8 cellular contexts compared by ENCODE assay signal in the genomic region with DNA sequence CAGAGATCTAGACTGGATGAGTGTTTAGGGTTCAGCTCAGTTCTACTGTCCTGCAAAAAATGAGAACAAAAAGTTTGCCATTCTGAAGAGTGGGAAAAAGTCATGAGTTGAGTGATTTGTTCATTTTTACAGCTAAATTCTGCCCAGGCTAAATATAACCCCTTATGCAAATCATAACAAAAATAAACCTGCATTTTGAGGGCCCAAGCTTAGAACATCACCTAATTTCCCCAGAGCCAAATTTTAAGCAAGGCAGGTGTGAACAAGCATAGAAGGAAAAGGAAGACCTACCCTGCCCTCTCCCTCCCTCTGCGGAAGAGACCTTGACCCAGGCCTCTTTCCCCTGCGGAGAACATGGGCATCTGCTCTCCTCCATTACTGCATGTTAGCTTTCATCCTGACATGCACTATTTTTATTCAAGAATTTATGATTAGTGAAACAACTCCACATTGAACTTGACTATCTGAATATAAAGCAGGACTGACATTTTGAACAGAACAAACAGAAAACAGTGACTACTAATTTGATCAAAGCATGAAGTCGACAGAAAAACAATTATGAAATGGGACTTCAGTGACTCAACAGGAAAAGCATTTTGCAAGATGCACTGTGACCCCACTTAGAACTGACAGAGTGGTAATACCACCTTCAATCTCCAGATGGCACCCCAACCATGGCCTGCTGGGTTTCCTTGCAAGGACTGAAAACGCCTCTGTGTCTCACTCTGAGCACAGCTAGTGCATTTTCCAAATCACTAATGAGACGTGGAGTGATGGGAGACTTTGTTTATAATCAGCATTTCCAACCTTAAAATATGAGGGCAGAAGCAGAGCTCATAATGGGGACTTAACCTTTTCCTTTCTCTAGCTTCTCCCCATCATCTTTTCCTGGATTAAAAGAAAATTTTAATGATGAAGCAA. TPM values are rescaled to one million over a fixed set of nuclear protein-coding genes. Genes with fewer than 3 reads are reported as not detected.
A peak's percentile ranks its signal among the peaks of the same experiment; 100 is the strongest.
DNase-seq lines count a peak whose midpoint lies in the region; ATAC-seq and TF ChIP-seq lines count a peak whose summit lies in the region.

No MANE protein-coding gene starts in this region.

- peaks cover 24 to 35% of the 10 kb centered on the region in 2 donors for H3K4me1 ChIP-seq in duodenal mucosa (ENCODE audit: control insufficient read depth in 1 of 2, insufficient read depth in 2 of 2, low read length in 2 of 2)
- H3K4me1 ChIP-seq in lung (ENCODE audit: control insufficient read depth in 2 of 2, insufficient read depth in 2 of 2, low read length in 2 of 2), result peaks cover 0 to 26% of the 10 kb centered on the region in 2 donors

- peaks cover 3 to 5% of the 10 kb centered on the region in 2 donors for H3K36me3 ChIP-seq in duodenal mucosa (ENCODE audit: control insufficient read depth in 1 of 2, insufficient read depth in 2 of 2, low read length in 2 of 2)
- H3K36me3 ChIP-seq in lung (ENCODE audit: control insufficient read depth in 2 of 2, insufficient read depth in 2 of 2, low read length in 2 of 2), result peaks cover 0 to 10% of the 10 kb centered on the region in 2 donors

- TF ChIP-seq CTCF in CD14-positive monocyte (IDR thresholded peaks at IDR 0.05), result peak; percentile 93
- TF ChIP-seq CTCF in lung (IDR thresholded peaks at IDR 0.05; ENCODE audit: control extremely low read depth, extremely low read depth), result peak; percentile 95

- H3K9me3 ChIP-seq in duodenal mucosa (ENCODE audit: control insufficient read depth in 1 of 2, low read length in 2 of 2), result no peaks in the 10 kb centered on the region
- H3K9me3 ChIP-seq in lung (ENCODE audit: control insufficient read depth in 2 of 2, insufficient read depth in 1 of 2, low read length in 1 of 2), result no peaks in the 10 kb centered on the region

- H3K27ac ChIP-seq in duodenal mucosa (ENCODE audit: low read depth, low read length), result peak overlapping the region; percentile 35
- peak overlapping the region; percentile 82 to 85 for H3K27ac ChIP-seq in lung (ENCODE audit: low read depth in 1 of 2, low read length in 1 of 2)

- H3K27me3 ChIP-seq in duodenal mucosa (ENCODE audit: control insufficient read depth in 1 of 2, insufficient read depth in 2 of 2, low read length in 2 of 2), result no peaks in the 10 kb centered on the region
- H3K27me3 ChIP-seq in lung (ENCODE audit: control insufficient read depth, insufficient read depth), result no peaks in the 10 kb centered on the region

- peaks cover 40 to 48% of the 10 kb centered on the region in 2 donors for H3K36me3 Mint-ChIP-seq in CD14-positive monocyte

- 1 to 8% methylated on average over 5 of the region's 5 CpGs for WGBS in lung, 2 donors

- peaks cover 59% of the 10 kb centered on the region for H3K4me1 Mint-ChIP-seq in CD14-positive monocyte

- H3K4me3 ChIP-seq in duodenal mucosa (ENCODE audit: low read depth in 1 of 2, low read length in 2 of 2), result peak overlapping the region in 1 of 2 donors; percentile 3
- no peak overlapping the region for H3K4me3 ChIP-seq in lung

- H3K27ac Mint-ChIP-seq in CD14-positive monocyte, result peak overlapping the region; percentile 97 to 99 (median 99)

- peak; percentile 60 for ATAC-seq in GM19324 (IDR thresholded peaks at IDR 0.05; ENCODE audit: low FRiP score, unreplicated experiment)
- peak; percentile 76 for ATAC-seq in HG03460 (IDR thresholded peaks at IDR 0.05; ENCODE audit: unreplicated experiment)
- ATAC-seq in lung (ENCODE audit: insufficient read depth, low FRiP score), result peak; percentile 95

- peak; percentile 93 for DNase-seq in CD14-positive monocyte (ENCODE audit: low spot score)
- DNase-seq in NCI-H69 (lab: John Stamatoyannopoulos, UW), result peak; percentile 93
- peak; percentile 87 to 90 for DNase-seq in activated CD4-positive, alpha-beta T cell treated with anti-CD3 and anti-CD28 coated beads, Interleukin-2, amount 50 U/mL, for 48 hours
- peak; percentile 91 for DNase-seq in lung (ENCODE audit: low spot score)
- DNase-seq in stimulated activated CD8-positive, alpha-beta memory T cell treated with anti-CD3 and anti-CD28 coated beads, Interleukin-12 subunit alpha, Interleukin-12 subunit beta, amount 100 ng/mL, for 1 hour (ENCODE audit: low read depth), result peak; percentile 75

- no peaks in the 10 kb centered on the region for H3K27me3 Mint-ChIP-seq in CD14-positive monocyte (ENCODE audit: low read depth in 3 of 3)

- no peaks in the 10 kb centered on the region for H3K9me3 Mint-ChIP-seq in CD14-positive monocyte

- intact Hi-C loops in CD14-positive monocyte (cut with micrococcal nuclease), result loop anchor here (2.0 to 10.0 kb wide), 6 partner anchors 38 to 290 kb away; a partner anchor contains a TSS

- peak overlapping the region; percentile 20 to 24 for H3K9ac ChIP-seq in duodenal mucosa (ENCODE audit: low read depth in 1 of 2, low read length in 2 of 2)

- peak overlapping the region; percentile 61 to 86 for H3K4me3 Mint-ChIP-seq in CD14-positive monocyte

RNA-seq across cellular contexts. Expression of a gene that starts 30.9 kb away (rescaled TPM):
- polyA plus RNA-seq in CD14-positive monocyte, result 100 to 1,000 TPM; 247 to 349 TPM
- total RNA-seq in lung, result 10 to 100 TPM; 11.3 to 47.2 TPM
- 10 to 100 TPM; 13.8 to 97.0 TPM for polyA plus RNA-seq in lung
